16 cellular contexts compared by ENCODE assay signal in the genomic region with DNA sequence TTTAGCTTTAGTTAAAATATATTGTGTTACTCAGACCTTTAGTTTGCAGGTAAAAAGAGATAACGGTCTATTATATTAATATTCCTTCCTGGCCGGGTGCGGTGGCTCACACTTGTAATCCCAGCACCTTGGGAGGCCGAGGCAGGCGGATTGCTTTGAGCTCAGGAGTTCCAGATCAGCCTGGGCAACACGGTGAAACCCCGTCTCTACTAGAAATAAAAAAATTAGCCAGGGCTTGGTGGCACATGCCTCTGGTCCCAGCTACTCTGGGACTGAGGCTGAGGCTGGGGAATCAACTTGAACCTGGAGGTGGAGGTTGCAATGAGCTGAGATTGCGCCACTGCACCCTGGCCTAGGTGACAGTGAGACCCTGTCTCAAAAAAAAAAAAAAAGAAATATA. TPM values are rescaled to one million over a fixed set of nuclear protein-coding genes. Genes with fewer than 3 reads are reported as not detected.
A peak's percentile ranks its signal among the peaks of the same experiment; 100 is the strongest.
DNase-seq lines count a peak whose midpoint lies in the region; ATAC-seq and TF ChIP-seq lines count a peak whose summit lies in the region.
"Had no signal": no experiment of that assay in that cellular context is flagged by ENCODE, and none has a peak within 500 bp of the region (broad histone marks: within the 10 kb centered on the region; RNA-seq: fewer than 3 reads in every experiment).

No MANE protein-coding gene starts in this region.

- peak overlapping the region; percentile 99 for H3K27ac ChIP-seq in Panc1 (ENCODE audit: low read length)
- H3K27ac ChIP-seq in gastroesophageal sphincter = peak overlapping the region in 1 of 4 donors; percentile 94
- H3K27ac ChIP-seq in thoracic aorta = no peak overlapping the region

- H3K27me3 ChIP-seq in Panc1 (ENCODE audit: control insufficient read depth, insufficient read depth, low read length) (no peaks in the 10 kb centered on the region), gastroesophageal sphincter (no peaks in the 10 kb centered on the region), thoracic aorta (replicated peaks; ENCODE audit: insufficient read depth) (no peaks in the 10 kb centered on the region)

- intact Hi-C loops in Panc1 (cut with micrococcal nuclease; ENCODE audit: unreplicated experiment) = no loop called here

- WGBS in gastroesophageal sphincter (ENCODE audit: low coverage in 1 of 2), 2 donors = 77 to 88% methylated on average over 3 to 8 of the region's 8 CpGs

- ATAC-seq in Panc1 (no peak), gastroesophageal sphincter (no peak), thoracic aorta (ENCODE audit: insufficient number of reproducible peaks, low FRiP score, low read depth) (no peak), HG03280 (IDR thresholded peaks at IDR 0.05; ENCODE audit: unreplicated experiment) (no peak)

- no peak for TF ChIP-seq POLR2A in gastroesophageal sphincter (IDR thresholded peaks at IDR 0.05)

- in situ Hi-C loops in Panc1 (cut with HindIII; ENCODE audit: low pct_unique_long_range_greater_than_20kb, low sequenced_read_pairs) = no loop called here

- no peak for TF ChIP-seq CTCF in Panc1 (IDR thresholded peaks at IDR 0.05)
- TF ChIP-seq CTCF in gastroesophageal sphincter (IDR thresholded peaks at IDR 0.05) = no peak
- no peak for TF ChIP-seq CTCF in thoracic aorta (IDR thresholded peaks at IDR 0.05)

- H3K9me3 ChIP-seq in Panc1 (ENCODE audit: control insufficient read depth, insufficient read depth, low read depth, low read length) (no peaks in the 10 kb centered on the region), gastroesophageal sphincter (no peaks in the 10 kb centered on the region), thoracic aorta (no peaks in the 10 kb centered on the region)

- POLR2A ChIA-PET in Panc1 (lab: Charles Lee) = interaction anchor here (0.6 to 1.0 kb wide), 4 partner anchors 17 to 78 kb away, joined by 4 to 10 read pairs (median 6); no protein-coding TSS in a partner anchor

- H3K4me1 ChIP-seq in Panc1 (ENCODE audit: control insufficient read depth, insufficient read depth, low read length) = peaks cover 41% of the 10 kb centered on the region
- H3K4me1 ChIP-seq in gastroesophageal sphincter = peaks cover 11 to 71% (median 16%) of the 10 kb centered on the region in 3 donors
- peaks cover 34 to 64% of the 10 kb centered on the region in 2 donors for H3K4me1 ChIP-seq in thoracic aorta (ENCODE audit: control insufficient read depth in 1 of 2, low read depth in 2 of 2)

- no peak for TF ChIP-seq EP300 in gastroesophageal sphincter (IDR thresholded peaks at IDR 0.05)

- peak; percentile 21 for DNase-seq in activated CD8-positive, alpha-beta memory T cell treated with anti-CD3 and anti-CD28 coated beads for 24 hours
- no peak for DNase-seq in activated CD8-positive, alpha-beta memory T cell treated with anti-CD3 and anti-CD28 coated beads, Interleukin-2, amount 50 U/mL, for 48 hours
- DNase-seq in Panc1 (ENCODE audit: low read depth, low spot score) (no peak), thoracic aorta (ENCODE audit: low spot score) (no peak), NCI-H2081 (lab: John Stamatoyannopoulos, UW) (no peak)
- no peak for DNase-seq in stimulated activated CD4-positive, alpha-beta T cell treated with anti-CD3 and anti-CD28 coated beads, Interleukin-12 subunit alpha, Interleukin-12 subunit beta, amount 100 ng/mL, for 4 hours
- DNase-seq: activated CD4-positive, alpha-beta T cell treated with anti-CD3 and anti-CD28 coated beads, Interleukin-2, amount 10 ng/mL, durations not matched to agents 24 days and 14 days; activated effector memory CD4-positive, alpha-beta T cell treated with anti-CD3 and anti-CD28 coated beads, Interleukin-2, amount 50 U/mL, for 16 hours; glutamatergic neuron; NCI-H2029; NCI-H82; Right ventricle myocardium superior; stimulated activated CD4-positive, alpha-beta T cell treated with anti-CD3 and anti-CD28 coated beads, Interleukin-4, amount 100 ng/mL, for 1 hour; T-helper 9 cell had no signal

- H3K36me3 ChIP-seq in Panc1 (ENCODE audit: control insufficient read depth, insufficient read depth, low read length) (peaks cover 8% of the 10 kb centered on the region), gastroesophageal sphincter (peaks cover 0 to 43% of the 10 kb centered on the region in 2 donors), thoracic aorta (peaks cover 24% of the 10 kb centered on the region)

- no TSS peak for BruUV-seq in Panc1 (replicated peaks; lab: Mats Ljungman, UMichigan)

- peak overlapping the region; percentile 86 to 87 for H3K4me3 ChIP-seq in Panc1 (ENCODE audit: low read depth in 2 of 2, low read length in 2 of 2)
- H3K4me3 ChIP-seq in gastroesophageal sphincter = peak overlapping the region; percentile 67 to 79
- peak overlapping the region; percentile 98 for H3K4me3 ChIP-seq in thoracic aorta

- CTCF ChIA-PET in Panc1 (lab: Charles Lee) = no interaction called here

RNA-seq across cellular contexts. Expression of a gene that starts 13.2 kb away (rescaled TPM):
- total RNA-seq in Panc1 (2021; ENCODE audit: unreplicated experiment) = 18.5 TPM
- 12.6 TPM for polyA plus RNA-seq in Panc1 (2012; ENCODE audit: insufficient read length)
- total RNA-seq in gastroesophageal sphincter = 10 to 100 TPM in 3 of 4 donors, 1 to 10 TPM in 1; 6.2 to 24.9 (median 15.0) TPM
- total RNA-seq in thoracic aorta = 10 to 100 TPM; 32.7 to 33.7 TPM
